ENCODE assay signal across 31 cellular contexts in genomic region chr17:27065588-27065987, GRCh38.
A peak's percentile ranks its signal among the peaks of the same experiment; 100 is the strongest.
DNase-seq lines count a peak whose midpoint lies in the region; ATAC-seq, FAIRE-seq and TF ChIP-seq lines count a peak whose summit lies in the region.
"Had no signal": no experiment of that assay in that cellular context is flagged by ENCODE, and none has a peak within 500 bp of the region (broad histone marks: within the 10 kb centered on the region; RNA-seq: fewer than 3 reads in every experiment).

No MANE protein-coding gene starts in this region.

- H2AFZ ChIP-seq in K562 (ENCODE audit: low read depth, low read length), result no peak overlapping the region

- H3K4me3 Mint-ChIP-seq in activated CD4-positive, alpha-beta T cell treated with anti-CD3 and anti-CD28 coated beads for 36 hours, result no peak overlapping the region
- H3K4me3 Mint-ChIP-seq: B cell; CD14-positive monocyte; CD4-positive, alpha-beta memory T cell; CD4-positive, alpha-beta T cell; CD4-positive, CD25-positive, alpha-beta regulatory T cell; CD8-positive, alpha-beta memory T cell; CD8-positive, alpha-beta T cell had no signal

- H4K20me1 ChIP-seq in K562 (replicated peaks; ENCODE audit: control insufficient read depth, insufficient read depth, low read length), result no peaks in the 10 kb centered on the region
- H4K20me1 ChIP-seq: BLaER1; BLaER1 treated with 17β-estradiol and CSF1 and Interleukin-3, amounts not matched to agents 10 nM and 100 nM had no signal

- intact Hi-C loops in K562 (cut with micrococcal nuclease), result no loop called here
- intact Hi-C loops in activated CD4-positive, alpha-beta T cell treated with anti-CD3 and anti-CD28 coated beads for 36 hours (cut with DNase I, micrococcal nuclease), result loop anchor here in 1 of 2 experiments (10.0 kb wide), 1 partner anchor 49 kb away; no protein-coding TSS in a partner anchor

- H3K36me3 Mint-ChIP-seq in activated CD4-positive, alpha-beta T cell treated with anti-CD3 and anti-CD28 coated beads for 36 hours (ENCODE audit: low read depth), result no peaks in the 10 kb centered on the region
- H3K36me3 Mint-ChIP-seq: CD14-positive monocyte; CD4-positive, alpha-beta memory T cell; CD4-positive, CD25-positive, alpha-beta regulatory T cell; CD8-positive, alpha-beta memory T cell; CD8-positive, alpha-beta T cell had no signal

- H3K27ac ChIP-seq in K562 (ENCODE audit: extremely low read depth, low read depth, low read length), result no peak overlapping the region
- H3K27ac ChIP-seq: 22Rv1; A549; BLaER1; BLaER1 treated with 17β-estradiol and CSF1 and Interleukin-3, amounts not matched to agents 10 nM and 100 nM; C4-2B had no signal

- no peak overlapping the region for H3K27ac Mint-ChIP-seq in activated CD4-positive, alpha-beta T cell treated with anti-CD3 and anti-CD28 coated beads for 36 hours
- H3K27ac Mint-ChIP-seq: B cell; CD4-positive, alpha-beta memory T cell; CD4-positive, alpha-beta T cell; CD8-positive, alpha-beta memory T cell; CD8-positive, alpha-beta T cell had no signal

- no peak for FAIRE-seq in K562 (lab: Jason Lieb, UNC)
- FAIRE-seq: A204.1, A549, D721Med had no signal

- CTCF ChIA-PET in K562 (lab: Yijun Ruan, JAX; ENCODE audit: low intra/inter-chr PET ratio), result no interaction called here
- CTCF ChIA-PET in activated CD4-positive, alpha-beta T cell treated with anti-CD3 and anti-CD28 coated beads for 36 hours (lab: Charles Lee), result no interaction called here

- TF ChIP-seq CTCF in K562 (IDR thresholded peaks at IDR 0.05 in 2 of 3, conservative IDR thresholded peaks at IDR 0.05 in 1 of 3; ENCODE audit: insufficient read depth in 2 of 3, low read depth in 1 of 3, low read length in 3 of 3), result no peak

- WGBS in K562 (ENCODE audit: insufficient coverage, low coverage, missing lambda C conversion rate), result 77% methylated on average over 4 of the region's 4 CpGs

- in situ Hi-C loops in K562 (cut with MboI), result no loop called here

- H3K27me3 ChIP-seq in K562 (ENCODE audit: control insufficient read depth in 2 of 2, insufficient read depth in 2 of 2, low read length in 2 of 2), result no peaks in the 10 kb centered on the region
- H3K27me3 ChIP-seq: BE2C; BLaER1; BLaER1 treated with 17β-estradiol and CSF1 and Interleukin-3, amounts not matched to agents 10 nM and 100 nM had no signal

- POLR2A ChIA-PET in K562 (lab: Yijun Ruan, JAX), result interaction anchor here (0.8 to 1.6 kb wide), 7 partner anchors 9 to 24 kb away, joined by 3 to 5 read pairs (median 4); no protein-coding TSS in a partner anchor
- POLR2A ChIA-PET in activated CD4-positive, alpha-beta T cell treated with anti-CD3 and anti-CD28 coated beads for 36 hours (lab: Charles Lee), result no interaction called here

- TF ChIP-seq RAD21 in K562 (CRISPR knock-in tag; conservative IDR thresholded peaks at IDR 0.05 in 1 of 2, IDR thresholded peaks at IDR 0.05 in 1 of 2), result no peak

- H3K4me3 ChIP-seq in K562, result no peak overlapping the region
- H3K4me3 ChIP-seq: A549; BLaER1; BLaER1 treated with 17β-estradiol and CSF1 and Interleukin-3, amounts not matched to agents 10 nM and 100 nM had no signal

- ATAC-seq in K562, result peak; percentile 4
- ATAC-seq in activated CD4-positive, alpha-beta T cell treated with anti-CD3 and anti-CD28 coated beads for 36 hours, result no peak
- ATAC-seq: A549; CD8-positive, alpha-beta T cell had no signal

- peak; percentile 34 for TF ChIP-seq POLR2A in K562 (conservative IDR thresholded peaks at IDR 0.05)

- no peak for TF ChIP-seq EP300 in K562 (IDR thresholded peaks at IDR 0.05; ENCODE audit: low read length)

- BruUV-seq in K562 (replicated peaks; lab: Mats Ljungman, UMichigan), result no TSS peak

- no peak for DNase-seq in K562 (ENCODE audit: extremely low read depth in 1 of 4, low spot score in 3 of 4)
- no peak for DNase-seq in activated CD4-positive, alpha-beta T cell treated with anti-CD3 and anti-CD28 coated beads for 36 hours
- DNase-seq: 8988T; ACHN; AML-193; BE2C; C1 segment of cervical spinal cord; Caco-2; Calu3; CD4-positive, alpha-beta memory T cell; CD4-positive, alpha-beta T cell; CD4-positive, CD25-positive, alpha-beta regulatory T cell; CD8-positive, alpha-beta memory T cell; CD8-positive, alpha-beta T cell; COR-L47; DMS 273 treated with DMSO at 0.1 percent for 48 hours; DMS153; DMS53; DMS79; DMS79 treated with DMSO at 0.1 percent for 48 hours; DND-41; EL had no signal

- H3K36me3 ChIP-seq in K562 (ENCODE audit: control insufficient read depth, insufficient read depth, low read length), result peaks cover 34% of the 10 kb centered on the region
- H3K36me3 ChIP-seq: BE2C; BLaER1; BLaER1 treated with 17β-estradiol and CSF1 and Interleukin-3, amounts not matched to agents 10 nM and 100 nM had no signal

- H3K4me1 ChIP-seq in K562 (replicated peaks in 1 of 2; ENCODE audit: control insufficient read depth in 2 of 2, insufficient read depth in 2 of 2, low read length in 2 of 2), result no peaks in the 10 kb centered on the region; a peak in 1 of 5 replicates
- H3K4me1 ChIP-seq: A549; BE2C; BLaER1; BLaER1 treated with 17β-estradiol and CSF1 and Interleukin-3, amounts not matched to agents 10 nM and 100 nM; Caco-2 had no signal

- H3K9me3 Mint-ChIP-seq in activated CD4-positive, alpha-beta T cell treated with anti-CD3 and anti-CD28 coated beads for 36 hours (ENCODE audit: low read depth), result no peaks in the 10 kb centered on the region

- no peak overlapping the region for H3K9ac ChIP-seq in K562 (ENCODE audit: insufficient read depth in 1 of 2, low read depth in 2 of 2, low read length in 2 of 2)
- H3K9ac ChIP-seq: BLaER1; BLaER1 treated with 17β-estradiol and CSF1 and Interleukin-3, amounts not matched to agents 10 nM and 100 nM had no signal

- H3K4me1 Mint-ChIP-seq in activated CD4-positive, alpha-beta T cell treated with anti-CD3 and anti-CD28 coated beads for 36 hours, result no peaks in the 10 kb centered on the region
- H3K4me1 Mint-ChIP-seq: B cell; CD14-positive monocyte; CD4-positive, alpha-beta memory T cell; CD4-positive, CD25-positive, alpha-beta regulatory T cell; CD8-positive, alpha-beta memory T cell had no signal

- H3K27me3 Mint-ChIP-seq in activated CD4-positive, alpha-beta T cell treated with anti-CD3 and anti-CD28 coated beads for 36 hours, result peaks cover 6% of the 10 kb centered on the region

- H3K9me1 ChIP-seq in K562 (ENCODE audit: control insufficient read depth, insufficient read depth, low read length), result no peaks in the 10 kb centered on the region

- no peaks in the 10 kb centered on the region for H3K79me2 ChIP-seq in K562 (ENCODE audit: control insufficient read depth, insufficient read depth, low read length)

- no peak overlapping the region for H3K4me2 ChIP-seq in K562 (ENCODE audit: insufficient read depth, low read length)
- H3K4me2 ChIP-seq: A549; BLaER1; BLaER1 treated with 17β-estradiol and CSF1 and Interleukin-3, amounts not matched to agents 10 nM and 100 nM had no signal

- no peaks in the 10 kb centered on the region for H3K9me3 ChIP-seq in K562 (replicated peaks; ENCODE audit: control insufficient read depth, insufficient read depth, low read depth, low read length)
- H3K9me3 ChIP-seq: A549, BE2C, BLaER1, Caco-2 had no signal

TF ChIP-seq in K562, 482 proteins besides CTCF, POLR2A, EP300 and RAD21:
- TF ChIP-seq TCF15 (CRISPR knock-in tag; IDR thresholded peaks at IDR 0.05) (no peak), E4F1 (CRISPR knock-in tag; IDR thresholded peaks at IDR 0.05; ENCODE audit: borderline replicate concordance) (no peak), SUPT5H (IDR thresholded peaks at IDR 0.05) (peak; percentile 55), POLR2AphosphoS5 (IDR thresholded peaks at IDR 0.05; ENCODE audit: control insufficient read depth, insufficient read depth, low read depth, low read length) (peak; percentile 30; the same call in 1 of the 2 replicates), ZNF395 (CRISPR knock-in tag; IDR thresholded peaks at IDR 0.05) (0 out of 2 replicates have a peak, but pooled peaks have one; percentile 33), POLR2B (IDR thresholded peaks at IDR 0.05; ENCODE audit: low read depth, partially characterized antibody) (peak; percentile 72), PML (IDR thresholded peaks at IDR 0.05; ENCODE audit: low read length) (peak; percentile 23; the same call in 1 of the 2 replicates)
